ENCODE assay signal across 15 cellular contexts in genomic region chr4:174266416-174266815, GRCh38. TPM values are rescaled to one million over a fixed set of nuclear protein-coding genes. Genes with fewer than 3 reads are reported as not detected.
DNase-seq lines count a peak whose midpoint lies in the region; ATAC-seq, FAIRE-seq and TF ChIP-seq lines count a peak whose summit lies in the region.
"Had no signal": no experiment of that assay in that cellular context is flagged by ENCODE, and none has a peak within 500 bp of the region (broad histone marks: within the 10 kb centered on the region; RNA-seq: fewer than 3 reads in every experiment).

No MANE protein-coding gene starts in this region.

- CTCF ChIA-PET in K562 (lab: Yijun Ruan, JAX; ENCODE audit: low intra/inter-chr PET ratio), result no interaction called here

- H3K4me2 ChIP-seq in K562 (ENCODE audit: insufficient read depth, low read length), result peak overlapping the region; percentile 8; the same call in 1 of the 2 replicates
- H3K4me2 ChIP-seq: BLaER1, PC-9 had no signal

- peak; percentile 42 for ATAC-seq in GM18511 (IDR thresholded peaks at IDR 0.05; ENCODE audit: unreplicated experiment)
- ATAC-seq in HG03025 (IDR thresholded peaks at IDR 0.05; ENCODE audit: low FRiP score, unreplicated experiment), result peak; percentile 60
- peak; percentile 53 for ATAC-seq in K562
- no peak for ATAC-seq in HG03469 (IDR thresholded peaks at IDR 0.05; ENCODE audit: unreplicated experiment)

- TF ChIP-seq EP300 in K562 (IDR thresholded peaks at IDR 0.05; ENCODE audit: low read length), result no peak

- H3K36me3 ChIP-seq in BE2C (peaks cover 17% of the 10 kb centered on the region), K562 (ENCODE audit: control insufficient read depth, insufficient read depth, low read length) (peaks cover 5% of the 10 kb centered on the region), colonic mucosa (no peaks in the 10 kb centered on the region)
- H3K36me3 ChIP-seq: SJCRH30 had no signal

- no peak overlapping the region for H3K9ac ChIP-seq in K562 (ENCODE audit: insufficient read depth in 1 of 2, low read depth in 2 of 2, low read length in 2 of 2)
- H3K9ac ChIP-seq in colonic mucosa (ENCODE audit: low read depth in 2 of 2, low read length in 2 of 2), result no peak overlapping the region
- H3K9ac ChIP-seq: BLaER1 had no signal

- no peak for FAIRE-seq in K562 (lab: Jason Lieb, UNC)

- POLR2A ChIA-PET in K562 (lab: Yijun Ruan, JAX), result interaction anchor here (1.2 to 1.4 kb wide), 2 partner anchors 13 to 17 kb away, joined by 3 to 5 read pairs; partner anchors contain the start of genes CEP44 and FBXO8

- H3K79me2 ChIP-seq in K562 (ENCODE audit: control insufficient read depth, insufficient read depth, low read length), result peaks cover 36% of the 10 kb centered on the region

- TF ChIP-seq POLR2A in K562 (conservative IDR thresholded peaks at IDR 0.05), result no peak

- H3K4me1 ChIP-seq in BE2C (peaks cover 12% of the 10 kb centered on the region), K562 (replicated peaks in 1 of 2; ENCODE audit: control insufficient read depth in 2 of 2, insufficient read depth in 2 of 2, low read length in 2 of 2) (no peaks in the 10 kb centered on the region), colonic mucosa (no peaks in the 10 kb centered on the region)
- H3K4me1 ChIP-seq: BLaER1, SJCRH30 had no signal

- peak overlapping the region; percentile 83 for H3K4me3 ChIP-seq in BE2C (ENCODE audit: low read depth, low read length)
- no peak overlapping the region for H3K4me3 ChIP-seq in K562
- H3K4me3 ChIP-seq in colonic mucosa, result no peak overlapping the region
- H3K4me3 ChIP-seq: BLaER1, PC-9, SJCRH30 had no signal

- H3K27ac ChIP-seq in K562 (ENCODE audit: extremely low read depth, low read depth, low read length) (peak overlapping the region; percentile 5; the same call in 1 of the 3 replicates), colonic mucosa (no peak overlapping the region)
- H3K27ac ChIP-seq: BLaER1, PC-9 had no signal

- TF ChIP-seq CTCF in BE2C (IDR thresholded peaks at IDR 0.05; ENCODE audit: low read depth, low read length) (no peak), K562 (IDR thresholded peaks at IDR 0.05 in 2 of 3, conservative IDR thresholded peaks at IDR 0.05 in 1 of 3; ENCODE audit: insufficient read depth in 2 of 3, low read depth in 1 of 3, low read length in 3 of 3) (no peak), colonic mucosa (IDR thresholded peaks at IDR 0.05) (no peak)

- H3K9me3 ChIP-seq in BE2C, result no peaks in the 10 kb centered on the region
- no peaks in the 10 kb centered on the region for H3K9me3 ChIP-seq in K562 (replicated peaks; ENCODE audit: control insufficient read depth, insufficient read depth, low read depth, low read length)
- H3K9me3 ChIP-seq in colonic mucosa, result no peaks in the 10 kb centered on the region
- H3K9me3 ChIP-seq: BLaER1, SJCRH30 had no signal

- TF ChIP-seq RAD21 in K562 (CRISPR knock-in tag; conservative IDR thresholded peaks at IDR 0.05 in 1 of 2, IDR thresholded peaks at IDR 0.05 in 1 of 2), result no peak

- DNase-seq in BE2C (no peak), K562 (ENCODE audit: extremely low read depth in 1 of 4, low spot score in 3 of 4) (no peak), colonic mucosa (no peak), ureter (ENCODE audit: low spot score) (no peak)
- no peak for DNase-seq in activated CD4-positive, alpha-beta T cell treated with anti-CD3 and anti-CD28 coated beads, Interleukin-2, amount 50 U/mL, for 48 hours
- DNase-seq: CD8-positive, alpha-beta memory T cell; DMS79 treated with DMSO at 0.1 percent for 48 hours; H9; NCI-H187 treated with DMSO at 0.1 percent for 48 hours; PC-9 had no signal

- intact Hi-C loops in K562 (cut with micrococcal nuclease), result no loop called here
- intact Hi-C loops in colonic mucosa (cut with DNase I), result no loop called here

- H4K20me1 ChIP-seq in K562 (replicated peaks; ENCODE audit: control insufficient read depth, insufficient read depth, low read length), result no peaks in the 10 kb centered on the region

- no TSS peak for BruUV-seq in K562 (replicated peaks; lab: Mats Ljungman, UMichigan)

- in situ Hi-C loops in K562 (cut with MboI), result no loop called here

- H3K9me1 ChIP-seq in K562 (ENCODE audit: control insufficient read depth, insufficient read depth, low read length), result no peaks in the 10 kb centered on the region

- H2AFZ ChIP-seq in K562 (ENCODE audit: low read depth, low read length), result 0 out of 2 replicates have a peak overlapping the region, but pooled peaks have one; percentile 20
- H2AFZ ChIP-seq: PC-9 had no signal

- 48% methylated on average over 2 of the region's 2 CpGs for WGBS in K562 (ENCODE audit: insufficient coverage, low coverage, missing lambda C conversion rate)

- H3K27me3 ChIP-seq in BE2C (no peaks in the 10 kb centered on the region), K562 (ENCODE audit: control insufficient read depth in 2 of 2, insufficient read depth in 2 of 2, low read length in 2 of 2) (no peaks in the 10 kb centered on the region), colonic mucosa (no peaks in the 10 kb centered on the region)
- H3K27me3 ChIP-seq: BLaER1, SJCRH30 had no signal

TF ChIP-seq in K562, 482 proteins besides CTCF, POLR2A, EP300 and RAD21 (continues in another document):
- no peak for TF ChIP-seq RBM25 (IDR thresholded peaks at IDR 0.05; ENCODE audit: low read depth, low read length, severe bottlenecking)
- TF ChIP-seq ZBTB12 (CRISPR knock-in tag; IDR thresholded peaks at IDR 0.05), result no peak

RNA-seq across cellular contexts. Expression of gene FBXO8, which starts 17.1 kb away (rescaled TPM):
- 84.5 TPM for polyA plus RNA-seq in BE2C (2012; ENCODE audit: insufficient read depth, insufficient read length, low read depth)
- 13.0 and 14.3 TPM in 2 replicates for total RNA-seq in K562 (2011; cell fraction: chromatin; rRNA removed; ENCODE audit: low replicate concordance)
- total RNA-seq in K562 (2011; cell fraction: nucleolus; rRNA removed), result 13.0 and 16.1 TPM in 2 replicates
- 11.9 and 12.5 TPM in 2 replicates for total RNA-seq in K562 (2011; cell fraction: nucleoplasm; rRNA removed)
- total RNA-seq in K562 (2014; rRNA removed), result 12.6 and 14.2 TPM in 2 replicates
- 15.7 and 23.8 TPM in 2 replicates for total RNA-seq in K562 (2014; rRNA removed; fragmentation: Illumina TruSeq; extraction: Trizol)
- total RNA-seq in K562 (2015; rRNA removed; fragmentation: Illumina TruSeq; extraction: Trizol), result 11.5 and 12.9 TPM in 2 replicates
- 14.8 and 16.5 TPM in 2 replicates for total RNA-seq in K562 (2021)
- polyA plus RNA-seq in K562 (2011; rRNA removed), result 22.8 and 27.1 TPM in 2 replicates
- polyA plus RNA-seq in K562 (2011; cell fraction: cytosol; rRNA removed), result 8.2 and 13.6 TPM in 2 replicates
- 6.4 and 11.4 TPM in 2 replicates for polyA plus RNA-seq in K562 (2011; cell fraction: nucleus; rRNA removed)
- polyA plus RNA-seq in K562 (2012), result 10.8 and 14.4 TPM in 2 replicates
- 12.8 and 13.5 TPM in 2 replicates for polyA plus RNA-seq in K562 (2014; fragmentation: Illumina TruSeq; extraction: Trizol)
- polyA plus RNA-seq in K562 (2014; fragmentation: Nextera tagmentation; extraction: Ambion mirVana), result 10 to 100 TPM; 24.3 to 24.4 TPM
- polyA plus RNA-seq in K562 (2014; rRNA removed), result 11.9 and 13.1 TPM in 2 replicates
- polyA minus RNA-seq in K562 (2011; rRNA and poly(A)+ RNA removed), result 26.9 and 30.0 TPM in 2 replicates
- polyA minus RNA-seq in K562 (2011; cell fraction: cytosol; rRNA and poly(A)+ RNA removed), result 10.4 and 12.8 TPM in 2 replicates
- polyA minus RNA-seq in K562 (2011; cell fraction: nucleus; rRNA and poly(A)+ RNA removed), result 24.5 and 42.5 TPM in 2 replicates
- total RNA-seq in colonic mucosa, result 10 to 100 TPM; 22.2 to 35.1 TPM
- total RNA-seq in ureter, result 28.3 TPM

RNA-seq across cellular contexts. Expression of gene CEP44, which starts 17.3 kb away (rescaled TPM):
- 30.6 TPM for polyA plus RNA-seq in BE2C (2012; ENCODE audit: insufficient read depth, insufficient read length, low read depth)
- 45.7 and 158 TPM in 2 replicates for total RNA-seq in K562 (2011; cell fraction: chromatin; rRNA removed; ENCODE audit: low replicate concordance)
- total RNA-seq in K562 (2011; cell fraction: nucleolus; rRNA removed), result 20.2 and 28.8 TPM in 2 replicates
- 45.3 and 70.8 TPM in 2 replicates for total RNA-seq in K562 (2011; cell fraction: nucleoplasm; rRNA removed)
- 20.4 and 24.4 TPM in 2 replicates for total RNA-seq in K562 (2014; rRNA removed)
- 41.7 and 46.4 TPM in 2 replicates for total RNA-seq in K562 (2014; rRNA removed; fragmentation: Illumina TruSeq; extraction: Trizol)
- total RNA-seq in K562 (2015; rRNA removed; fragmentation: Illumina TruSeq; extraction: Trizol), result 24.8 and 28.2 TPM in 2 replicates
- 26.5 and 29.0 TPM in 2 replicates for total RNA-seq in K562 (2021)
- polyA plus RNA-seq in K562 (2011; rRNA removed), result 44.9 and 45.0 TPM in 2 replicates
- 4.9 and 14.6 TPM in 2 replicates for polyA plus RNA-seq in K562 (2011; cell fraction: cytosol; rRNA removed)
- polyA plus RNA-seq in K562 (2011; cell fraction: nucleus; rRNA removed), result 33.4 and 51.6 TPM in 2 replicates
- polyA plus RNA-seq in K562 (2012), result 18.7 and 19.6 TPM in 2 replicates
- polyA plus RNA-seq in K562 (2014; fragmentation: Illumina TruSeq; extraction: Trizol), result 20.8 and 22.2 TPM in 2 replicates
- polyA plus RNA-seq in K562 (2014; fragmentation: Nextera tagmentation; extraction: Ambion mirVana), result 10 to 100 TPM; 19.6 to 23.3 TPM
- 21.2 and 22.7 TPM in 2 replicates for polyA plus RNA-seq in K562 (2014; rRNA removed)
- polyA minus RNA-seq in K562 (2011; rRNA and poly(A)+ RNA removed), result 40.8 and 52.1 TPM in 2 replicates
- 16.7 and 17.2 TPM in 2 replicates for polyA minus RNA-seq in K562 (2011; cell fraction: cytosol; rRNA and poly(A)+ RNA removed)
- 29.9 and 66.9 TPM in 2 replicates for polyA minus RNA-seq in K562 (2011; cell fraction: nucleus; rRNA and poly(A)+ RNA removed)
- 10 to 100 TPM; 14.2 to 15.3 TPM for total RNA-seq in colonic mucosa
- 18.3 TPM for total RNA-seq in ureter
